Comparison of ENCODE assay signal across 10 cellular contexts in genomic region chr20:63274381-63275228, GRCh38. TPM values are rescaled to one million over a fixed set of nuclear protein-coding genes. Genes with fewer than 3 reads are reported as not detected.
DNase-seq lines count a peak whose midpoint lies in the region; ATAC-seq and TF ChIP-seq lines count a peak whose summit lies in the region.
"Had no signal": no experiment of that assay in that cellular context is flagged by ENCODE, and none has a peak within 500 bp of the region (broad histone marks: within the 10 kb centered on the region; RNA-seq: fewer than 3 reads in every experiment).

No MANE protein-coding gene starts in this region.

- no TSS peak for BruUV-seq in PC-3 (replicated peaks; lab: Mats Ljungman, UMichigan)

- H3K27ac ChIP-seq in BLaER1 (peak overlapping the region; percentile 9; the same call in 1 of the 2 replicates), PC-3 (ENCODE audit: low read length) (no peak overlapping the region), hepatocyte (peak overlapping the region; percentile 57)

- no peaks in the 10 kb centered on the region for H3K9me3 ChIP-seq in BLaER1
- no peaks in the 10 kb centered on the region for H3K9me3 ChIP-seq in PC-3 (ENCODE audit: low read length)
- H3K9me3 ChIP-seq in hepatocyte (ENCODE audit: low read depth), result no peaks in the 10 kb centered on the region

- CTCF ChIA-PET in PC-3 (lab: Charles Lee), result no interaction called here

- POLR2A ChIA-PET in PC-3 (lab: Charles Lee; ENCODE audit: unreplicated experiment), result no interaction called here

- H3K4me2 ChIP-seq in BLaER1, result peak overlapping the region; percentile 86
- peak overlapping the region; percentile 83; the same call in 1 of the 2 replicates for H3K4me2 ChIP-seq in PC-3 (ENCODE audit: low read length)
- H3K4me2 ChIP-seq in hepatocyte, result peak overlapping the region; percentile 86

- peaks cover 51% of the 10 kb centered on the region for H3K4me1 ChIP-seq in BLaER1
- H3K4me1 ChIP-seq in PC-3 (ENCODE audit: insufficient read depth, low read length), result peaks cover 13% of the 10 kb centered on the region; the same call in 1 of the 2 replicates
- peaks cover 15% of the 10 kb centered on the region for H3K4me1 ChIP-seq in hepatocyte (ENCODE audit: insufficient read depth)

- H4K20me1 ChIP-seq in BLaER1, result peaks cover 52% of the 10 kb centered on the region
- H4K20me1 ChIP-seq in PC-3 (ENCODE audit: low read length), result peaks cover 27% of the 10 kb centered on the region
- peaks cover 38% of the 10 kb centered on the region for H4K20me1 ChIP-seq in hepatocyte (ENCODE audit: insufficient read depth, poor library complexity, severe bottlenecking)

- H3K9ac ChIP-seq in BLaER1, result peak overlapping the region; percentile 34; the same call in 1 of the 2 replicates
- no peak overlapping the region for H3K9ac ChIP-seq in PC-3 (ENCODE audit: low read length)

- H3K27me3 ChIP-seq in BLaER1 (peaks cover 13% of the 10 kb centered on the region; the same call in 1 of the 2 replicates), PC-3 (ENCODE audit: low read length) (no peaks in the 10 kb centered on the region), hepatocyte (no peaks in the 10 kb centered on the region)

- H3K79me2 ChIP-seq in PC-3 (ENCODE audit: low read length) (peaks cover 60% of the 10 kb centered on the region), hepatocyte (peaks cover 59% of the 10 kb centered on the region)

- intact Hi-C loops in PC-3 (cut with micrococcal nuclease), result no loop called here

- H2AFZ ChIP-seq in PC-3 (ENCODE audit: low read length), result no peak overlapping the region
- H2AFZ ChIP-seq in hepatocyte, result no peak overlapping the region

- H3K9me2 ChIP-seq in PC-3 (replicated peaks; ENCODE audit: low read length), result no peaks in the 10 kb centered on the region
- no peaks in the 10 kb centered on the region for H3K9me2 ChIP-seq in hepatocyte (replicated peaks; ENCODE audit: insufficient read depth)

- H3F3A ChIP-seq in PC-3 (ENCODE audit: low read length, unreplicated experiment), result no peaks in the 10 kb centered on the region

- no peak for DNase-seq in PC-3
- DNase-seq in hepatocyte (ENCODE audit: low spot score), result no peak
- DNase-seq in SW480 (ENCODE audit: low spot score), result no peak
- DNase-seq: activated CD4-positive, alpha-beta T cell treated with anti-CD3 and anti-CD28 coated beads for 4 hours; DMS79; midbrain; NCI-H345 had no signal

- H3K4me3 ChIP-seq in BLaER1 (no peak overlapping the region), PC-3 (ENCODE audit: low read length) (no peak overlapping the region), hepatocyte (no peak overlapping the region)

- H3K36me3 ChIP-seq in BLaER1 (peaks cover 51% of the 10 kb centered on the region), PC-3 (ENCODE audit: low read depth, low read length) (peaks cover 23% of the 10 kb centered on the region; the same call in 1 of the 2 replicates), hepatocyte (replicated peaks; ENCODE audit: insufficient read depth, low read depth) (no peaks in the 10 kb centered on the region)

- TF ChIP-seq CTCF in PC-3 (conservative IDR thresholded peaks at IDR 0.05; ENCODE audit: low read depth, low read length), result no peak
- no peak for TF ChIP-seq CTCF in hepatocyte (IDR thresholded peaks at IDR 0.05; ENCODE audit: poor library complexity)

- 90% methylated on average over 17 of the region's 17 CpGs for WGBS in hepatocyte (ENCODE audit: low lambda C conversion rate, missing lambda C conversion rate)

- no peak for ATAC-seq in PC-3
- no peak for ATAC-seq in GM21619 (IDR thresholded peaks at IDR 0.05; ENCODE audit: unreplicated experiment)
- no peak for ATAC-seq in GM18867 (IDR thresholded peaks at IDR 0.05; ENCODE audit: unreplicated experiment)

RNA-seq across cellular contexts. Expression of gene ARFGAP1, which starts 2.0 kb away (rescaled TPM):
- total RNA-seq in PC-3 (2014; rRNA removed) (75.6 and 92.0 TPM in 2 replicates), hepatocyte (54.9 and 78.2 TPM in 2 replicates)
- 99.0 and 134 TPM in 2 replicates for polyA plus RNA-seq in hepatocyte

RNA-seq across cellular contexts. Expression of gene COL20A1, which starts 18.4 kb away (rescaled TPM):
- total RNA-seq in PC-3 (2014; rRNA removed) (not detected in 2 replicates), hepatocyte (not detected in 2 replicates)
- not detected in 2 replicates for polyA plus RNA-seq in hepatocyte

RNA-seq across cellular contexts. Expression of gene NKAIN4, which starts 20.3 kb away (rescaled TPM):
- total RNA-seq in PC-3 (2014; rRNA removed) (not detected in 2 replicates), hepatocyte (13.5 and 23.0 TPM in 2 replicates)
- polyA plus RNA-seq in hepatocyte, result 21.0 and 22.9 TPM in 2 replicates

RNA-seq across cellular contexts. Expression of gene BIRC7, which starts 38.9 kb away (rescaled TPM):
- total RNA-seq in PC-3 (2014; rRNA removed) (not detected in 2 replicates), hepatocyte (0.43 TPM in 1 of 2 replicates, not detected in the other)
- 2.0 and 2.1 TPM in 2 replicates for polyA plus RNA-seq in hepatocyte

RNA-seq across cellular contexts. Expression of gene YTHDF1, which starts 58.7 kb away (rescaled TPM):
- 30.0 and 34.0 TPM in 2 replicates for total RNA-seq in PC-3 (2014; rRNA removed)
- 35.9 and 36.0 TPM in 2 replicates for total RNA-seq in hepatocyte
- 51.2 and 57.4 TPM in 2 replicates for polyA plus RNA-seq in hepatocyte

Comparison
In these comparisons a context has a peak if more than half of its experiments do, and no peak if none do; other contexts are left out.
1. RNA of gene NKAIN4, which starts 20.3 kb away (total RNA-seq): 13.5 to 23.0 TPM in hepatocyte; not detected in PC-3; every median in the first group is over 10 times any median in the second.
2. Peak in every context shown above with its lines, with median percentiles within 50 percentile points of each other: H3K4me2 ChIP-seq.